7 cellular contexts compared by ENCODE assay signal in the genomic region with DNA sequence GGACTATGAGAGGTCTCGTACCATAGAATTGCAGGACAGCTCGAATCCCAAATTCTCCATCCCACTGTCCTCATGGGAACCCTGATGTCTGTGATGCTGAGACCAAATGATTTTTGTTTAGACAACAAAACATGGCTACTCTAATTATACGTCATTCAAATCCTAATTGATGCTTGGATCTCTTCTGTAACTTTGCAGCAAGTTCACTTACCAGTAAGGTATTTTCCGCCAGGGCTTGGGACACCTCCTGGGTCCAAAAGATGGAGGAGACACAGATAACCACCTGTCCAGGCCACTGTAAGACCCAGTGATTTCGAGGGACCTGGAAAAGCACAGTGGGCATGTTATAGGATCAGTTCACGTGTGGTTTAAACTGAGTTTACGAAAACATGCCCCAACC.
"Had no signal": no experiment of that assay in that cellular context is flagged by ENCODE, and none has a peak within 500 bp of the region (broad histone marks: within the 10 kb centered on the region; RNA-seq: fewer than 3 reads in every experiment).

No MANE protein-coding gene starts in this region.

- H3K9ac ChIP-seq: KMS-11 had no signal

- ATAC-seq: K562 had no signal

- H3K4me2 ChIP-seq: KMS-11 had no signal

- H3K27ac ChIP-seq: HL-60, KMS-11 had no signal

- FAIRE-seq: HTR-8/SVneo, K562 had no signal

- DNase-seq: IMR-90, KBM-7, KG1 had no signal

- H3K4me3 ChIP-seq: K562 had no signal
